ENCODE assay signal across 16 cellular contexts in genomic region chr19:4991996-4992698, GRCh38. TPM values are rescaled to one million over a fixed set of nuclear protein-coding genes. Genes with fewer than 3 reads are reported as not detected.
A peak's percentile ranks its signal among the peaks of the same experiment; 100 is the strongest.
DNase-seq lines count a peak whose midpoint lies in the region; ATAC-seq and TF ChIP-seq lines count a peak whose summit lies in the region.
"Had no signal": no experiment of that assay in that cellular context is flagged by ENCODE, and none has a peak within 500 bp of the region (broad histone marks: within the 10 kb centered on the region; RNA-seq: fewer than 3 reads in every experiment).

No MANE protein-coding gene starts in this region.

- no peak overlapping the region for H3K27ac Mint-ChIP-seq in activated T-cell treated with anti-CD3 and anti-CD28 coated beads, Interleukin-2, amount 50 U/mL, for 72 hours

- H3K4me3 Mint-ChIP-seq in activated T-cell treated with anti-CD3 and anti-CD28 coated beads, Interleukin-2, amount 50 U/mL, for 72 hours: no peak overlapping the region
- H3K4me3 Mint-ChIP-seq: CD4-positive, CD25-positive, alpha-beta regulatory T cell; H9 had no signal

- H3K4me1 Mint-ChIP-seq in activated T-cell treated with anti-CD3 and anti-CD28 coated beads, Interleukin-2, amount 50 U/mL, for 72 hours (ENCODE audit: low read depth): peaks cover 4% of the 10 kb centered on the region

- no peak overlapping the region for H3K18ac ChIP-seq in trophoblast cell (ENCODE audit: low read length)

- H3K23ac ChIP-seq in trophoblast cell (ENCODE audit: low read length): no peak overlapping the region

- H3K27ac ChIP-seq in C4-2B (peak overlapping the region; percentile 94), hepatocyte (peak overlapping the region; percentile 66), trophoblast cell (ENCODE audit: low read depth, low read length) (peak overlapping the region; percentile 88)
- H3K27ac ChIP-seq: HL-60 had no signal

- H3K9me3 Mint-ChIP-seq in activated T-cell treated with anti-CD3 and anti-CD28 coated beads, Interleukin-2, amount 50 U/mL, for 72 hours: no peaks in the 10 kb centered on the region
- H3K9me3 Mint-ChIP-seq: H9 had no signal

- ATAC-seq in activated T-cell treated with anti-CD3 and anti-CD28 coated beads, Interleukin-2, amount 50 U/mL, for 72 hours (replicated peaks in 1 of 2): no peak

- H3K79me1 ChIP-seq in trophoblast cell (ENCODE audit: low read length): peaks cover 35% of the 10 kb centered on the region

- H4K91ac ChIP-seq in trophoblast cell (ENCODE audit: low read depth, low read length): peak overlapping the region; percentile 70

- H3K14ac ChIP-seq in trophoblast cell (ENCODE audit: low read length): peak overlapping the region; percentile 75

- TF ChIP-seq CTCF in C4-2B (conservative IDR thresholded peaks at IDR 0.05): no peak
- no peak for TF ChIP-seq CTCF in hepatocyte (IDR thresholded peaks at IDR 0.05; ENCODE audit: poor library complexity)

- peak overlapping the region; percentile 74 for H2BK12ac ChIP-seq in trophoblast cell (ENCODE audit: low read length)

- H2AFZ ChIP-seq in hepatocyte: no peak overlapping the region
- H2AFZ ChIP-seq in trophoblast cell (ENCODE audit: insufficient read depth, low read length, poor library complexity): no peak overlapping the region

- H3K79me2 ChIP-seq in hepatocyte (peaks cover 99% of the 10 kb centered on the region), trophoblast cell (ENCODE audit: control insufficient read depth, insufficient read depth, low read length, poor library complexity) (peaks cover 29% of the 10 kb centered on the region)

- H3K4ac ChIP-seq in trophoblast cell (ENCODE audit: low read depth, low read length): peak overlapping the region; percentile 49

- no peaks in the 10 kb centered on the region for H3K36me3 ChIP-seq in hepatocyte (replicated peaks; ENCODE audit: insufficient read depth, low read depth)
- peaks cover 13 to 14% of the 10 kb centered on the region in 2 experiments for H3K36me3 ChIP-seq in trophoblast cell (ENCODE audit: control insufficient read depth in 1 of 2, insufficient read depth in 2 of 2, low read length in 2 of 2)

- H2AK5ac ChIP-seq in trophoblast cell (ENCODE audit: low read length): no peak overlapping the region

- peaks cover 86% of the 10 kb centered on the region for H4K20me1 ChIP-seq in hepatocyte (ENCODE audit: insufficient read depth, poor library complexity, severe bottlenecking)

- no peak overlapping the region for H3K9ac ChIP-seq in trophoblast cell (ENCODE audit: low read length)

- H3K27me3 ChIP-seq in hepatocyte (no peaks in the 10 kb centered on the region), trophoblast cell (ENCODE audit: insufficient read depth, low read length) (no peaks in the 10 kb centered on the region)

- H3K27me3 Mint-ChIP-seq in activated T-cell treated with anti-CD3 and anti-CD28 coated beads, Interleukin-2, amount 50 U/mL, for 72 hours (ENCODE audit: low read depth): no peaks in the 10 kb centered on the region
- H3K27me3 Mint-ChIP-seq: CD4-positive, CD25-positive, alpha-beta regulatory T cell had no signal

- H3K4me3 ChIP-seq in hepatocyte: no peak overlapping the region
- H3K4me3 ChIP-seq in trophoblast cell (ENCODE audit: low read depth, low read length): no peak overlapping the region

- peak overlapping the region; percentile 90 for H2BK5ac ChIP-seq in trophoblast cell (ENCODE audit: low read depth, low read length, poor library complexity)

- DNase-seq in OCI-M1 (lab: John Stamatoyannopoulos, UW) (peak; percentile 55), hepatocyte (ENCODE audit: low spot score) (no peak), trophoblast cell (peak; percentile 93 to 98), activated gamma-delta T cell (lab: John Stamatoyannopoulos, UW) (no peak), T-helper 1 cell (no peak)
- no peak for DNase-seq in activated T-cell treated with anti-CD3 and anti-CD28 coated beads, Interleukin-2, amount 50 U/mL, for 72 hours
- DNase-seq: CD4-positive, CD25-positive, alpha-beta regulatory T cell; DMS53; H9; NCI-H187; NCI-H446; NCI-H69; RPMI8226; SIG-M5 had no signal

- no peak overlapping the region for H4K12ac ChIP-seq in trophoblast cell (ENCODE audit: low read depth, low read length)

- H3K9me2 ChIP-seq in hepatocyte (replicated peaks; ENCODE audit: insufficient read depth): no peaks in the 10 kb centered on the region

- H4K8ac ChIP-seq in trophoblast cell (ENCODE audit: low read depth, low read length): peak overlapping the region; percentile 50

- peak overlapping the region; percentile 84 for H2BK120ac ChIP-seq in trophoblast cell (ENCODE audit: insufficient read depth, low read length, poor library complexity)

- peaks cover 0 to 8% of the 10 kb centered on the region in 2 donors for H3K36me3 Mint-ChIP-seq in activated T-cell treated with anti-CD3 and anti-CD28 coated beads, Interleukin-2, amount 50 U/mL, for 72 hours (ENCODE audit: insufficient read depth in 2 of 2)

- WGBS in hepatocyte (ENCODE audit: low lambda C conversion rate, missing lambda C conversion rate): 40% methylated on average over 13 of the region's 13 CpGs
- no CpG with 5 or more reads among the region's 13 CpGs for WGBS in trophoblast cell (ENCODE audit: extremely low coverage, insufficient coverage, insufficient read length)

- H3K9me3 ChIP-seq in hepatocyte (ENCODE audit: low read depth) (no peaks in the 10 kb centered on the region), trophoblast cell (ENCODE audit: insufficient read depth, low read depth, low read length) (no peaks in the 10 kb centered on the region)

- peaks cover 9% of the 10 kb centered on the region for H3K4me1 ChIP-seq in hepatocyte (ENCODE audit: insufficient read depth)
- H3K4me1 ChIP-seq in trophoblast cell (ENCODE audit: control insufficient read depth in 1 of 2, insufficient read depth in 2 of 2, low read length in 2 of 2): peaks cover 24 to 45% of the 10 kb centered on the region in 2 experiments

- H3K4me2 ChIP-seq in hepatocyte: peak overlapping the region; percentile 65
- peak overlapping the region; percentile 44 for H3K4me2 ChIP-seq in trophoblast cell (ENCODE audit: low read length)

RNA-seq across cellular contexts. Expression of gene KDM4B, which starts 23.2 kb away (rescaled TPM):
- 18.4 and 22.2 TPM in 2 replicates for total RNA-seq in hepatocyte
- polyA plus RNA-seq in hepatocyte: 29.6 and 34.0 TPM in 2 replicates
- polyA plus RNA-seq in trophoblast cell (2013): 37.1 and 37.3 TPM in 2 replicates
- total RNA-seq in activated T-cell treated with anti-CD3 and anti-CD28 coated beads, Interleukin-2, amount 50 U/mL, for 72 hours: 10 to 100 TPM; 31.3 to 37.1 TPM

Comparison
In these comparisons a context has a peak if more than half of its experiments do, and no peak if none do; other contexts are left out.
1. DNase-seq: peak in OCI-M1 (single experiment) and trophoblast cell (2 of 2); none in hepatocyte (single experiment), activated T-cell treated with anti-CD3 and anti-CD28 coated beads, Interleukin-2, amount 50 U/mL, for 72 hours (0 of 2), activated gamma-delta T cell (single experiment) and T-helper 1 cell (0 of 5).
2. Peak in every context shown above with its lines, with median percentiles within 50 percentile points of each other: H3K27ac ChIP-seq.